9 cellular contexts compared by ENCODE assay signal in genomic region chr1:192732787-192733186, GRCh38.
DNase-seq lines count a peak whose midpoint lies in the region; ATAC-seq and TF ChIP-seq lines count a peak whose summit lies in the region.
"Had no signal": no experiment of that assay in that cellular context is flagged by ENCODE, and none has a peak within 500 bp of the region (broad histone marks: within the 10 kb centered on the region; RNA-seq: fewer than 3 reads in every experiment).

No MANE protein-coding gene starts in this region.

- H3K27ac ChIP-seq in MM.1S (ENCODE audit: low read length) (no peak overlapping the region), psoas muscle (no peak overlapping the region)

- no peaks in the 10 kb centered on the region for H3K36me3 ChIP-seq in MM.1S (replicated peaks; ENCODE audit: insufficient read depth, low read length)
- no peaks in the 10 kb centered on the region for H3K36me3 ChIP-seq in psoas muscle (ENCODE audit: insufficient read depth in 1 of 2, low read depth in 1 of 2)

- H3K27me3 ChIP-seq in MM.1S (replicated peaks; ENCODE audit: insufficient read depth, low read length): no peaks in the 10 kb centered on the region
- no peaks in the 10 kb centered on the region for H3K27me3 ChIP-seq in psoas muscle (ENCODE audit: insufficient read depth in 3 of 3, low read length in 2 of 3)

- no peak overlapping the region for H3K4me2 ChIP-seq in MM.1S (ENCODE audit: low read depth, low read length)

- no peaks in the 10 kb centered on the region for H3F3A ChIP-seq in MM.1S (ENCODE audit: insufficient read depth, low read length)

- intact Hi-C loops in psoas muscle (cut with DNase I): no loop called here

- ATAC-seq in GM21423 (IDR thresholded peaks at IDR 0.05; ENCODE audit: unreplicated experiment): peak; percentile 54
- no peak for ATAC-seq in psoas muscle
- no peak for ATAC-seq in GM19463 (IDR thresholded peaks at IDR 0.05; ENCODE audit: unreplicated experiment)
- no peak for ATAC-seq in HG03108 (IDR thresholded peaks at IDR 0.05; ENCODE audit: unreplicated experiment)

- no peak overlapping the region for H2AFZ ChIP-seq in MM.1S (ENCODE audit: low read length)

- H3K9me3 ChIP-seq in MM.1S (replicated peaks; ENCODE audit: insufficient read depth, low read length) (no peaks in the 10 kb centered on the region), psoas muscle (no peaks in the 10 kb centered on the region)

- no peak overlapping the region for H3K4me3 ChIP-seq in MM.1S (ENCODE audit: low read length)
- no peak overlapping the region for H3K4me3 ChIP-seq in choroid plexus epithelial cell (ENCODE audit: low read depth, low read length)
- H3K4me3 ChIP-seq in psoas muscle: no peak overlapping the region

- H3K9ac ChIP-seq in MM.1S (ENCODE audit: low read length): no peak overlapping the region

- TF ChIP-seq CTCF in MM.1S (IDR thresholded peaks at IDR 0.05; ENCODE audit: low read length) (peak; percentile 40), choroid plexus epithelial cell (conservative IDR thresholded peaks at IDR 0.05; ENCODE audit: low read depth, low read length) (peak; percentile 20), psoas muscle (IDR thresholded peaks at IDR 0.05) (no peak)

- H3K9me2 ChIP-seq in MM.1S (replicated peaks; ENCODE audit: insufficient read depth, low read length): no peaks in the 10 kb centered on the region

- H3K4me1 ChIP-seq in MM.1S (ENCODE audit: low read length): peaks cover 37% of the 10 kb centered on the region
- no peaks in the 10 kb centered on the region for H3K4me1 ChIP-seq in psoas muscle

- no peaks in the 10 kb centered on the region for H3K79me2 ChIP-seq in MM.1S (ENCODE audit: low read length)

- H4K20me1 ChIP-seq in MM.1S (ENCODE audit: insufficient read depth, low read length): no peaks in the 10 kb centered on the region

- DNase-seq in DMS53 treated with DMSO at 0.1 percent for 48 hours (lab: John Stamatoyannopoulos, UW; ENCODE audit: unreplicated experiment) (peak; percentile 45), MM.1S (peak; percentile 36), choroid plexus epithelial cell (ENCODE audit: low read depth) (no peak), psoas muscle (no peak), hypothalamus (lab: John Stamatoyannopoulos, UW) (no peak)
- DNase-seq: activated CD4-positive, alpha-beta T cell treated with anti-CD3 and anti-CD28 coated beads for 1 hour had no signal

- 95 to 98% (median 97%) methylated on average over 2 of the region's 2 CpGs for whole genome bisulfite sequencing in psoas muscle, 3 donors

Comparison
In these comparisons a context has a peak if more than half of its experiments do, and no peak if none do; other contexts are left out.
1. DNase-seq: peak in DMS53 treated with DMSO at 0.1 percent for 48 hours (single experiment) and MM.1S (single experiment); none in choroid plexus epithelial cell (single experiment), psoas muscle (0 of 2) and hypothalamus (0 of 51).